In the genomic region with DNA sequence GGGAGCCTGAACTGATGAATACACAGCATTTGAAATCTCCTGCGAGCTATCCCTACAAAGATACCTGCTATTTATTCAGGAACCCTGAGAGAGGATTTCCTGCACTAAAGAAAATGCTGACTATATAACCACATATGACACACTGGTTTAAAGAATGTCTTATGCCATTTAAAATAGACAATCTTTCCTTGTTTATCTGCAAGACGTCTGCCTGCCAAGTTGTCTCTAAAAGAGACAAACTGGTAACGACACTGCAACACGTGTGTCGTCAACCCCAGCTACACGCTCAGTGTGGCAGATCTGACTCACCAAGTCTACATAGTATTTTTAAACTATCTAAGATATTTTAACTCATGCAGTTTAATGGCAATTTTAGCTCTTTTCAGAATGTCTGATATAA, we compare ENCODE assay signal across 11 cellular contexts. TPM values are rescaled to one million over a fixed set of nuclear protein-coding genes. Genes with fewer than 3 reads are reported as not detected.
DNase-seq lines count a peak whose midpoint lies in the region; ATAC-seq and TF ChIP-seq lines count a peak whose summit lies in the region.
"Had no signal": no experiment of that assay in that cellular context is flagged by ENCODE, and none has a peak within 500 bp of the region (broad histone marks: within the 10 kb centered on the region; RNA-seq: fewer than 3 reads in every experiment).

No MANE protein-coding gene starts in this region.

- H3K4me3 Mint-ChIP-seq in activated T-helper 1 cell treated with anti-CD3 and anti-CD28 coated beads, Interleukin-12 subunit alpha, Interleukin-12 subunit beta, Interleukin-2, Interleukin-4 antibody, amounts not matched to agents 30 ng/mL and 10 ng/mL and 1 ng/mL, durations not matched to agents 14 hours and 24 hours and 36 hours: no peak overlapping the region
- H3K4me3 Mint-ChIP-seq: activated T-cell treated with anti-CD3 and anti-CD28 coated beads, Interleukin-2, amount 50 U/mL, for 24 hours had no signal

- peaks cover 2% of the 10 kb centered on the region for H3K36me3 Mint-ChIP-seq in activated T-helper 1 cell treated with anti-CD3 and anti-CD28 coated beads, Interleukin-12 subunit alpha, Interleukin-12 subunit beta, Interleukin-2, Interleukin-4 antibody, amounts not matched to agents 30 ng/mL and 10 ng/mL and 1 ng/mL, durations not matched to agents 14 hours and 24 hours and 36 hours (ENCODE audit: low read depth)

- H3K27ac Mint-ChIP-seq in activated T-helper 1 cell treated with anti-CD3 and anti-CD28 coated beads, Interleukin-12 subunit alpha, Interleukin-12 subunit beta, Interleukin-2, Interleukin-4 antibody, amounts not matched to agents 30 ng/mL and 10 ng/mL and 1 ng/mL, durations not matched to agents 14 hours and 24 hours and 36 hours: no peak overlapping the region
- H3K27ac Mint-ChIP-seq: activated T-cell treated with anti-CD3 and anti-CD28 coated beads, Interleukin-2, amount 50 U/mL, for 24 hours had no signal

- DNase-seq in H4 (ENCODE audit: low spot score): peak; percentile 71
- peak; percentile 55 for DNase-seq in choroid plexus epithelial cell (ENCODE audit: low read depth)
- peak; percentile 36 for DNase-seq in left ventricle myocardium superior
- DNase-seq in renal cortical epithelial cell (ENCODE audit: low read depth): peak; percentile 44
- DNase-seq in NCI-H2107 treated with DMSO at 0.1 percent for 48 hours (lab: John Stamatoyannopoulos, UW; ENCODE audit: unreplicated experiment): no peak
- DNase-seq in activated T-helper 1 cell treated with anti-CD3 and anti-CD28 coated beads, Interleukin-12 subunit alpha, Interleukin-12 subunit beta, Interleukin-2, Interleukin-4 antibody, amounts not matched to agents 30 ng/mL and 10 ng/mL and 1 ng/mL, durations not matched to agents 14 hours and 24 hours and 36 hours (ENCODE audit: low spot score): no peak
- DNase-seq: activated T-cell treated with anti-CD3 and anti-CD28 coated beads, Interleukin-2, amount 50 U/mL, for 24 hours; NCI-H1105 treated with DMSO at 0.1 percent for 48 hours; psoas muscle had no signal

- H3K27me3 Mint-ChIP-seq in activated T-helper 1 cell treated with anti-CD3 and anti-CD28 coated beads, Interleukin-12 subunit alpha, Interleukin-12 subunit beta, Interleukin-2, Interleukin-4 antibody, amounts not matched to agents 30 ng/mL and 10 ng/mL and 1 ng/mL, durations not matched to agents 14 hours and 24 hours and 36 hours (ENCODE audit: insufficient read depth): no peaks in the 10 kb centered on the region
- H3K27me3 Mint-ChIP-seq: activated T-cell treated with anti-CD3 and anti-CD28 coated beads, Interleukin-2, amount 50 U/mL, for 24 hours had no signal

- intact Hi-C loops in left ventricle myocardium superior (cut with micrococcal nuclease): no loop called here
- intact Hi-C loops in activated T-helper 1 cell treated with anti-CD3 and anti-CD28 coated beads, Interleukin-12 subunit alpha, Interleukin-12 subunit beta, Interleukin-2, Interleukin-4 antibody, amounts not matched to agents 30 ng/mL and 10 ng/mL and 1 ng/mL, durations not matched to agents 14 hours and 24 hours and 36 hours (cut with micrococcal nuclease): no loop called here

- no peak for TF ChIP-seq CTCF in choroid plexus epithelial cell (conservative IDR thresholded peaks at IDR 0.05; ENCODE audit: low read depth, low read length)

- H3K4me3 ChIP-seq in choroid plexus epithelial cell (ENCODE audit: low read depth, low read length): no peak overlapping the region
- H3K4me3 ChIP-seq: psoas muscle had no signal

- peak; percentile 70 for ATAC-seq in left ventricle myocardium superior
- ATAC-seq in GM18517 (IDR thresholded peaks at IDR 0.05; ENCODE audit: unreplicated experiment): no peak
- no peak for ATAC-seq in HG03280 (IDR thresholded peaks at IDR 0.05; ENCODE audit: unreplicated experiment)

- no peaks in the 10 kb centered on the region for H3K9me3 Mint-ChIP-seq in activated T-helper 1 cell treated with anti-CD3 and anti-CD28 coated beads, Interleukin-12 subunit alpha, Interleukin-12 subunit beta, Interleukin-2, Interleukin-4 antibody, amounts not matched to agents 30 ng/mL and 10 ng/mL and 1 ng/mL, durations not matched to agents 14 hours and 24 hours and 36 hours
- H3K9me3 Mint-ChIP-seq: activated T-cell treated with anti-CD3 and anti-CD28 coated beads, Interleukin-2, amount 50 U/mL, for 24 hours had no signal

- H3K4me1 Mint-ChIP-seq in activated T-helper 1 cell treated with anti-CD3 and anti-CD28 coated beads, Interleukin-12 subunit alpha, Interleukin-12 subunit beta, Interleukin-2, Interleukin-4 antibody, amounts not matched to agents 30 ng/mL and 10 ng/mL and 1 ng/mL, durations not matched to agents 14 hours and 24 hours and 36 hours (ENCODE audit: low read depth): no peaks in the 10 kb centered on the region

RNA-seq across cellular contexts. Expression of a gene that starts 42.7 kb away (rescaled TPM):
- total RNA-seq in H4 (2014; rRNA removed; shearing (Covaris generic)): 242 and 299 TPM in 2 replicates
- total RNA-seq in left ventricle myocardium superior (356 TPM), renal cortical epithelial cell (590 and 1,827 TPM in 2 replicates)
- 61.3 and 66.6 TPM in 2 replicates for total RNA-seq in activated T-helper 1 cell treated with anti-CD3 and anti-CD28 coated beads, Interleukin-12 subunit alpha, Interleukin-12 subunit beta, Interleukin-2, Interleukin-4 antibody, amounts not matched to agents 30 ng/mL and 10 ng/mL and 1 ng/mL, durations not matched to agents 14 hours and 24 hours and 36 hours

Comparison
In these comparisons a context has a peak if more than half of its experiments do, and no peak if none do; other contexts are left out.
1. DNase-seq: peak in H4 (single experiment), choroid plexus epithelial cell (single experiment), left ventricle myocardium superior (single experiment) and renal cortical epithelial cell (single experiment); none in NCI-H2107 treated with DMSO at 0.1 percent for 48 hours (single experiment) and activated T-helper 1 cell treated with anti-CD3 and anti-CD28 coated beads, Interleukin-12 subunit alpha, Interleukin-12 subunit beta, Interleukin-2, Interleukin-4 antibody, amounts not matched to agents 30 ng/mL and 10 ng/mL and 1 ng/mL, durations not matched to agents 14 hours and 24 hours and 36 hours (single experiment).